13 cellular contexts compared by ENCODE assay signal in the genomic region with DNA sequence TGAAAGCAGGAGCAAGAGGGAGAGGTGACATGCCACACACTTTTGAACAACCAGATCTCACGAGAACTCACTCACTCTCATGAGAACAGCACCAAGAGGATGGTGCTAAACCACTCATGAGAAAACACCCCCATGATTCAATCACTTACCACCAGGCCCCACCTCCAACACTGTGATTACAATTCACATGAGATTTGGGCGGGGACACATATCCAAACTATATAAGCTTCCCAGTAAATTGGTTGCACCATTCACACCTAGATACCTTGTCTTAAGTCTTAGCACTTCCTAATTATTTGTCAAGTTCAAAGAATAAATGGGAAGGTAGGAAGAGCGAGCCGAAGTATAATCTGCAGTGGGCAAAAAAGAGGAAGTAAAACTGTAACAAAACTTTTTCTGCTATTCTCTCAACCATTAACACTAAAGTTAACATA. TPM values are rescaled to one million over a fixed set of nuclear protein-coding genes. Genes with fewer than 3 reads are reported as not detected.
A peak's percentile ranks its signal among the peaks of the same experiment; 100 is the strongest.
DNase-seq lines count a peak whose midpoint lies in the region; ATAC-seq lines count a peak whose summit lies in the region.
"Had no signal": no experiment of that assay in that cellular context is flagged by ENCODE, and none has a peak within 500 bp of the region (broad histone marks: within the 10 kb centered on the region; RNA-seq: fewer than 3 reads in every experiment).

No MANE protein-coding gene starts in this region.

- no peak overlapping the region for H3K4me3 Mint-ChIP-seq in activated naive CD8-positive, alpha-beta T cell treated with anti-CD3 and anti-CD28 coated beads for 36 hours
- H3K4me3 Mint-ChIP-seq: natural killer cell had no signal

- peaks cover 3% of the 10 kb centered on the region for H3K9me3 Mint-ChIP-seq in activated naive CD8-positive, alpha-beta T cell treated with anti-CD3 and anti-CD28 coated beads for 36 hours

- H3K9ac ChIP-seq in mesendoderm (ENCODE audit: low read length) (no peak overlapping the region), GM23248 (no peak overlapping the region)

- DNase-seq in mesendoderm (peak; percentile 1), GM23248 (no peak), T-helper 1 cell (no peak)
- DNase-seq in activated naive CD8-positive, alpha-beta T cell treated with anti-CD3 and anti-CD28 coated beads for 36 hours = no peak
- DNase-seq: anterior cingulate cortex, foreskin fibroblast, HCEC 1CT, KG1, kidney, natural killer cell had no signal

- H3K36me3 ChIP-seq in mesendoderm (ENCODE audit: control insufficient read depth, insufficient read depth, low read length) (no peaks in the 10 kb centered on the region), GM23248 (ENCODE audit: low read depth) (no peaks in the 10 kb centered on the region)

- no peaks in the 10 kb centered on the region for H3K36me3 Mint-ChIP-seq in activated naive CD8-positive, alpha-beta T cell treated with anti-CD3 and anti-CD28 coated beads for 36 hours
- H3K36me3 Mint-ChIP-seq: natural killer cell had no signal

- H2AFZ ChIP-seq in GM23248 = no peak overlapping the region

- WGBS in mesendoderm (ENCODE audit: extremely low coverage, insufficient coverage, low lambda C conversion rate) = no CpG with 5 or more reads among the region's 4 CpGs
- 15 to 17% methylated on average over 4 of the region's 4 CpGs for whole genome bisulfite sequencing in GM23248 (ENCODE audit: low coverage in 1 of 2, low lambda C conversion rate in 2 of 2, missing lambda C conversion rate in 2 of 2), 2 experiments

- H3K4ac ChIP-seq in mesendoderm (ENCODE audit: low read depth, low read length) = no peak overlapping the region

- H3K4me3 ChIP-seq in mesendoderm (ENCODE audit: low read length) (no peak overlapping the region), GM23248 (no peak overlapping the region)

- no peak overlapping the region for H4K8ac ChIP-seq in mesendoderm (ENCODE audit: low read depth, low read length)

- H3K9me3 ChIP-seq in GM23248 (ENCODE audit: low read depth) = no peaks in the 10 kb centered on the region

- H3K27ac Mint-ChIP-seq in activated naive CD8-positive, alpha-beta T cell treated with anti-CD3 and anti-CD28 coated beads for 36 hours = no peak overlapping the region
- H3K27ac Mint-ChIP-seq: natural killer cell had no signal

- H2BK5ac ChIP-seq in mesendoderm (ENCODE audit: low read length) = no peak overlapping the region

- H3K27me3 Mint-ChIP-seq in activated naive CD8-positive, alpha-beta T cell treated with anti-CD3 and anti-CD28 coated beads for 36 hours = no peaks in the 10 kb centered on the region

- H3K23ac ChIP-seq in mesendoderm (ENCODE audit: low read length) = no peak overlapping the region

- H3K18ac ChIP-seq in mesendoderm (ENCODE audit: low read length) = no peak overlapping the region

- H2AK5ac ChIP-seq in mesendoderm (ENCODE audit: low read length) = no peak overlapping the region

- H3K4me1 ChIP-seq in mesendoderm (ENCODE audit: control insufficient read depth, low read depth, low read length) = no peaks in the 10 kb centered on the region
- H3K4me1 ChIP-seq in GM23248 (ENCODE audit: insufficient read depth) = no peaks in the 10 kb centered on the region

- no peak overlapping the region for H3K27ac ChIP-seq in mesendoderm (ENCODE audit: low read depth, low read length)
- H3K27ac ChIP-seq in GM23248 = no peak overlapping the region

- H2BK120ac ChIP-seq in mesendoderm (ENCODE audit: low read depth, low read length) = no peak overlapping the region

- H3K79me2 ChIP-seq in mesendoderm (ENCODE audit: control insufficient read depth, insufficient read depth, low read length) (no peaks in the 10 kb centered on the region), GM23248 (ENCODE audit: insufficient read depth) (no peaks in the 10 kb centered on the region)

- H2BK15ac ChIP-seq in mesendoderm (replicated peaks; ENCODE audit: low read depth) = no peak overlapping the region

- H4K20me1 ChIP-seq in GM23248 (ENCODE audit: insufficient read depth) = no peaks in the 10 kb centered on the region

- ATAC-seq in GM19324 (IDR thresholded peaks at IDR 0.05; ENCODE audit: low FRiP score, unreplicated experiment) (peak; percentile 70), HG02623 (IDR thresholded peaks at IDR 0.05; ENCODE audit: unreplicated experiment) (peak; percentile 54), HG03354 (IDR thresholded peaks at IDR 0.05; ENCODE audit: poor library complexity, severe bottlenecking, unreplicated experiment) (peak; percentile 73)
- ATAC-seq: natural killer cell had no signal

- no peaks in the 10 kb centered on the region for H3K9me2 ChIP-seq in GM23248 (ENCODE audit: insufficient read depth)

- no peaks in the 10 kb centered on the region for H3F3A ChIP-seq in GM23248 (ENCODE audit: insufficient read depth)

- no peaks in the 10 kb centered on the region for H3K79me1 ChIP-seq in mesendoderm (ENCODE audit: low read length)

- no peak overlapping the region for H4K5ac ChIP-seq in mesendoderm (ENCODE audit: low read length)

- H3K27me3 ChIP-seq in mesendoderm (ENCODE audit: insufficient read depth, low read length, poor library complexity) = no peaks in the 10 kb centered on the region
- no peaks in the 10 kb centered on the region for H3K27me3 ChIP-seq in GM23248 (replicated peaks; ENCODE audit: insufficient read depth)

- H3K56ac ChIP-seq in mesendoderm (ENCODE audit: low read length) = no peak overlapping the region

- H3K4me1 Mint-ChIP-seq in activated naive CD8-positive, alpha-beta T cell treated with anti-CD3 and anti-CD28 coated beads for 36 hours = no peaks in the 10 kb centered on the region
- H3K4me1 Mint-ChIP-seq: natural killer cell had no signal

- in situ Hi-C loops in GM23248 (cut with MboI) = no loop called here

- no peak overlapping the region for H3K4me2 ChIP-seq in mesendoderm (ENCODE audit: low read length)
- no peak overlapping the region for H3K4me2 ChIP-seq in GM23248 (ENCODE audit: unreplicated experiment)

RNA-seq across cellular contexts. Expression of a gene that starts 34.3 kb away (rescaled TPM):
- polyA plus RNA-seq in mesendoderm (2013, experiment 1 of 2) = not detected
- not detected for polyA plus RNA-seq in mesendoderm (2013, experiment 2 of 2)
- total RNA-seq in GM23248 (2014; rRNA removed; shearing (Covaris generic)) = not detected in 2 replicates
- polyA plus RNA-seq in GM23248 (2016; fragmentation: Nextera tagmentation; extraction: Ambion mirVana) = not detected in 2 replicates
- not detected for total RNA-seq in activated naive CD8-positive, alpha-beta T cell treated with anti-CD3 and anti-CD28 coated beads for 36 hours
- total RNA-seq: kidney, natural killer cell had no signal
